ENCODE assay signal across 19 cellular contexts in genomic region chr1:66761273-66761672, GRCh38. TPM values are rescaled to one million over a fixed set of nuclear protein-coding genes. Genes with fewer than 3 reads are reported as not detected.
A peak's percentile ranks its signal among the peaks of the same experiment; 100 is the strongest.
DNase-seq lines count a peak whose midpoint lies in the region; ATAC-seq and TF ChIP-seq lines count a peak whose summit lies in the region.
"Had no signal": no experiment of that assay in that cellular context is flagged by ENCODE, and none has a peak within 500 bp of the region (broad histone marks: within the 10 kb centered on the region; RNA-seq: fewer than 3 reads in every experiment).

No MANE protein-coding gene starts in this region.

- peak; percentile 4 for TF ChIP-seq CTCF in AG04449 (IDR thresholded peaks at IDR 0.05; ENCODE audit: insufficient read depth, low read length, missing control alignments)
- peak; percentile 24; the same call in 1 of the 2 replicates for TF ChIP-seq CTCF in HFFc6 (IDR thresholded peaks at IDR 0.05)
- TF ChIP-seq CTCF in fibroblast of the aortic adventitia (IDR thresholded peaks at IDR 0.05; ENCODE audit: insufficient read depth, low read length) = peak; percentile 8
- no peak for TF ChIP-seq CTCF in Calu3 (IDR thresholded peaks at IDR 0.05; ENCODE audit: unreplicated experiment)

- POLR2A ChIA-PET in AG04449 (lab: Yijun Ruan, JAX) = no interaction called here

- H3K4me3 ChIP-seq in AG04449 (ENCODE audit: low read depth, low read length) (no peak overlapping the region), fibroblast of the aortic adventitia (ENCODE audit: low read depth, low read length) (no peak overlapping the region)
- H3K4me3 ChIP-seq: transverse colon had no signal

- intact Hi-C loops in Calu3 (cut with micrococcal nuclease; ENCODE audit: unreplicated experiment) = no loop called here

- no TSS peak for BruUV-seq in Calu3 (replicated peaks; lab: Mats Ljungman, UMichigan)

- H3K4me3 Mint-ChIP-seq in HFFc6 (no peak overlapping the region), Calu3 (ENCODE audit: low read depth, unreplicated experiment) (no peak overlapping the region)
- H3K4me3 Mint-ChIP-seq: T-helper 1 cell treated with Interleukin-12 subunit alpha and Interleukin-12 subunit beta and Interleukin-4 antibody, amounts not matched to agents 30 μg/mL and 1 μg/mL, for 36 hours had no signal

- H3K27ac Mint-ChIP-seq in HFFc6 (no peak overlapping the region), Calu3 (ENCODE audit: unreplicated experiment) (no peak overlapping the region)
- H3K27ac Mint-ChIP-seq: T-helper 1 cell treated with Interleukin-12 subunit alpha and Interleukin-12 subunit beta and Interleukin-4 antibody, amounts not matched to agents 30 μg/mL and 1 μg/mL, for 36 hours had no signal

- no peaks in the 10 kb centered on the region for H3K9me3 Mint-ChIP-seq in HFFc6
- H3K9me3 Mint-ChIP-seq in Calu3 (ENCODE audit: low read depth, unreplicated experiment) = no peaks in the 10 kb centered on the region
- H3K9me3 Mint-ChIP-seq: T-helper 1 cell treated with Interleukin-12 subunit alpha and Interleukin-12 subunit beta and Interleukin-4 antibody, amounts not matched to agents 30 μg/mL and 1 μg/mL, for 36 hours had no signal

- no peak for ATAC-seq in HG03439 (IDR thresholded peaks at IDR 0.05; ENCODE audit: unreplicated experiment)
- ATAC-seq: Panc1 had no signal

- no peaks in the 10 kb centered on the region for H3K27me3 Mint-ChIP-seq in HFFc6 (ENCODE audit: insufficient read depth)
- no peaks in the 10 kb centered on the region for H3K27me3 Mint-ChIP-seq in Calu3 (ENCODE audit: unreplicated experiment)

- no peak for DNase-seq in AG04449 (ENCODE audit: low read depth, low spot score)
- DNase-seq in HFFc6 = peak; percentile 35
- DNase-seq in RPMI7951 (ENCODE audit: low read depth) = peak; percentile 9
- DNase-seq in fibroblast of the aortic adventitia (ENCODE audit: low read depth) = peak; percentile 25
- DNase-seq in stimulated activated CD4-positive, alpha-beta T cell treated with anti-CD3 and anti-CD28 coated beads, Interleukin-4, amount 100 ng/mL, for 4 hours = no peak
- no peak for DNase-seq in Calu3
- DNase-seq in activated CD4-positive, alpha-beta T cell treated with anti-CD3 and anti-CD28 coated beads, Interleukin-2, amount 50 U/mL, for 48 hours = no peak
- DNase-seq: activated effector memory CD4-positive, alpha-beta T cell treated with Interleukin-2 at 50 U/mL for 16 hours; DMS153; effector CD8-positive, alpha-beta T cell; kidney glomerular epithelial cell; NCI-H1048; NCI-H345; stimulated activated CD4-positive, alpha-beta T cell treated with anti-CD3 and anti-CD28 coated beads, Interleukin-1b, Interleukin-23, amount 100 ng/mL, for 48 hours; transverse colon had no signal

- no peaks in the 10 kb centered on the region; the same call in 1 of the 2 replicates for H3K4me1 Mint-ChIP-seq in HFFc6 (ENCODE audit: low read depth)
- no peaks in the 10 kb centered on the region for H3K4me1 Mint-ChIP-seq in Calu3 (ENCODE audit: low read depth, unreplicated experiment)

- CTCF ChIA-PET in AG04449 (lab: Yijun Ruan, JAX) = interaction anchor here (2.5 to 8.7 kb wide), 3 partner anchors 11 to 450 kb away, joined by 6 to 164 read pairs (median 73); no protein-coding TSS in a partner anchor
- CTCF ChIA-PET in Calu3 (lab: Charles Lee) = no interaction called here

- H3K36me3 Mint-ChIP-seq in HFFc6 (ENCODE audit: low read depth) (no peaks in the 10 kb centered on the region), Calu3 (ENCODE audit: insufficient read depth, unreplicated experiment) (no peaks in the 10 kb centered on the region)

RNA-seq across cellular contexts. Expression of gene DYNLT5, which starts 9.0 kb away (rescaled TPM):
- 1 to 10 TPM in 4 of 6 experiments, under 1 TPM in 2; 0.69 to 2.4 (median 1.8) TPM for total RNA-seq in HFFc6 (2021; fragmentation: NEBNext Ultra II Directional; extraction: Animal tissue kit (Norgen Biotek cat#: 25700))
- not detected in 2 replicates for total RNA-seq in RPMI7951 (2014; rRNA removed; shearing (Covaris generic))
- total RNA-seq in fibroblast of the aortic adventitia (ENCODE audit: low replicate concordance) = 1.4 TPM in 1 of 2 replicates, not detected in the other
- total RNA-seq in Calu3 (2022) = not detected in 2 replicates

RNA-seq across cellular contexts. Expression of gene INSL5, which starts 39.8 kb away (rescaled TPM):
- total RNA-seq in HFFc6 (2021; fragmentation: NEBNext Ultra II Directional; extraction: Animal tissue kit (Norgen Biotek cat#: 25700)) = not detected
- not detected in 2 replicates for total RNA-seq in RPMI7951 (2014; rRNA removed; shearing (Covaris generic))
- total RNA-seq in fibroblast of the aortic adventitia (ENCODE audit: low replicate concordance) (not detected in 2 replicates), Calu3 (2022) (not detected in 2 replicates)
- total RNA-seq: pulmonary artery endothelial cell had no signal

Comparison
In these comparisons a context has a peak if more than half of its experiments do, and no peak if none do; other contexts are left out.
1. DNase-seq: peak in HFFc6 (single experiment), RPMI7951 (single experiment) and fibroblast of the aortic adventitia (single experiment); none in AG04449 (single experiment), stimulated activated CD4-positive, alpha-beta T cell treated with anti-CD3 and anti-CD28 coated beads, Interleukin-4, amount 100 ng/mL, for 4 hours (0 of 2), Calu3 (single experiment) and activated CD4-positive, alpha-beta T cell treated with anti-CD3 and anti-CD28 coated beads, Interleukin-2, amount 50 U/mL, for 48 hours (0 of 2).